In the genomic region with DNA sequence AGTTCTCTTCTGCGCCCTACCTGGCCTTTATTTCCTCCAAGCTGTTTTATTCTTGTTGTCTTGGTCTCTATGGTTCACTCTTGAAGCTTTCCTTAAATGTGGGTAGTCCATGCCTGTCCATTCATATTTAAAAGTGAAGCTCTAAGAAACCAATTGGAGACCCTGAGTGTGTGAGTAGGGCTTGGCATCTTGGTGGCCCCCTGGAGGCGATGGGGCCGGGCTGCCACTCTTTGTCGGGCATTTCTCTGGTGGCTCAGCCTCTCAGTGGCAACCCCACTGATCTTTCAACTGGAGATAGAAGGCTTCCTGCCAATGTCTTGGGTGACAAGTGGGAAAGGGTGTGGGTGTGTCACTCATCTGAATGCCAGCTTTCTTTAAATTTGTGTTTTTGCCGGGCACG, we compare ENCODE assay signal across 25 cellular contexts. TPM values are rescaled to one million over a fixed set of nuclear protein-coding genes. Genes with fewer than 3 reads are reported as not detected.
A peak's percentile ranks its signal among the peaks of the same experiment; 100 is the strongest.
DNase-seq lines count a peak whose midpoint lies in the region; ATAC-seq and TF ChIP-seq lines count a peak whose summit lies in the region.
"Had no signal": no experiment of that assay in that cellular context is flagged by ENCODE, and none has a peak within 500 bp of the region (broad histone marks: within the 10 kb centered on the region; RNA-seq: fewer than 3 reads in every experiment).

No MANE protein-coding gene starts in this region.

- POLR2A ChIA-PET in PC-3 (lab: Charles Lee; ENCODE audit: unreplicated experiment): no interaction called here

- H4K20me1 ChIP-seq in PC-3 (ENCODE audit: low read length): no peaks in the 10 kb centered on the region

- no peak overlapping the region for H3K27ac Mint-ChIP-seq in activated naive CD8-positive, alpha-beta T cell treated with anti-CD3 and anti-CD28 coated beads, Interleukin-2, amount 50 U/mL, for 24 hours
- H3K27ac Mint-ChIP-seq in activated naive CD8-positive, alpha-beta T cell treated with anti-CD3 and anti-CD28 coated beads for 36 hours: no peak overlapping the region
- H3K27ac Mint-ChIP-seq in endodermal cell (no peak overlapping the region), immature natural killer cell (peak overlapping the region in 3 of 6 donors; percentile 9 to 39 (median 28))
- H3K27ac Mint-ChIP-seq: T-helper 2 cell treated with Interferon-gamma antibody and Interleukin-4, amounts not matched to agents 5 μg/mL and 100 μg/mL, for 36 hours had no signal

- no peak overlapping the region for H3K4me3 ChIP-seq in PC-3 (ENCODE audit: low read length)
- H3K4me3 ChIP-seq in endodermal cell (ENCODE audit: low read length): no peak overlapping the region
- H3K4me3 ChIP-seq: breast epithelium, heart left ventricle, upper lobe of left lung had no signal

- no peaks in the 10 kb centered on the region for H3K79me2 ChIP-seq in PC-3 (ENCODE audit: low read length)

- TF ChIP-seq CTCF in PC-3 (conservative IDR thresholded peaks at IDR 0.05; ENCODE audit: low read depth, low read length): peak; percentile 26; the same call in 1 of the 2 replicates
- TF ChIP-seq CTCF in endodermal cell (conservative IDR thresholded peaks at IDR 0.05): peak; percentile 46

- peaks cover 2% of the 10 kb centered on the region for H3F3A ChIP-seq in PC-3 (ENCODE audit: low read length, unreplicated experiment)

- no peak overlapping the region for H3K4me3 Mint-ChIP-seq in activated naive CD8-positive, alpha-beta T cell treated with anti-CD3 and anti-CD28 coated beads, Interleukin-2, amount 50 U/mL, for 24 hours
- no peak overlapping the region for H3K4me3 Mint-ChIP-seq in activated naive CD8-positive, alpha-beta T cell treated with anti-CD3 and anti-CD28 coated beads for 36 hours
- H3K4me3 Mint-ChIP-seq in endodermal cell (no peak overlapping the region), immature natural killer cell (no peak overlapping the region)
- H3K4me3 Mint-ChIP-seq: T-helper 2 cell treated with Interferon-gamma antibody and Interleukin-4, amounts not matched to agents 5 μg/mL and 100 μg/mL, for 36 hours had no signal

- H3K9me2 ChIP-seq in PC-3 (replicated peaks; ENCODE audit: low read length): no peaks in the 10 kb centered on the region

- no peaks in the 10 kb centered on the region for H3K27me3 Mint-ChIP-seq in activated naive CD8-positive, alpha-beta T cell treated with anti-CD3 and anti-CD28 coated beads, Interleukin-2, amount 50 U/mL, for 24 hours
- H3K27me3 Mint-ChIP-seq in activated naive CD8-positive, alpha-beta T cell treated with anti-CD3 and anti-CD28 coated beads for 36 hours: no peaks in the 10 kb centered on the region
- H3K27me3 Mint-ChIP-seq in endodermal cell (ENCODE audit: insufficient read depth): no peaks in the 10 kb centered on the region
- H3K27me3 Mint-ChIP-seq in immature natural killer cell (ENCODE audit: low read depth in 3 of 3): peaks cover 0 to 2% (median 0%) of the 10 kb centered on the region in 3 donors

- H3K36me3 Mint-ChIP-seq in activated naive CD8-positive, alpha-beta T cell treated with anti-CD3 and anti-CD28 coated beads, Interleukin-2, amount 50 U/mL, for 24 hours (ENCODE audit: low read depth): peaks cover 52% of the 10 kb centered on the region
- peaks cover 38% of the 10 kb centered on the region for H3K36me3 Mint-ChIP-seq in activated naive CD8-positive, alpha-beta T cell treated with anti-CD3 and anti-CD28 coated beads for 36 hours
- H3K36me3 Mint-ChIP-seq in endodermal cell (ENCODE audit: low read depth) (peaks cover 31% of the 10 kb centered on the region), immature natural killer cell (peaks cover 12 to 22% (median 13%) of the 10 kb centered on the region in 3 donors)

- H3K4me2 ChIP-seq in PC-3 (ENCODE audit: low read length): no peak overlapping the region

- no peaks in the 10 kb centered on the region for H3K9me3 Mint-ChIP-seq in activated naive CD8-positive, alpha-beta T cell treated with anti-CD3 and anti-CD28 coated beads, Interleukin-2, amount 50 U/mL, for 24 hours
- no peaks in the 10 kb centered on the region for H3K9me3 Mint-ChIP-seq in activated naive CD8-positive, alpha-beta T cell treated with anti-CD3 and anti-CD28 coated beads for 36 hours
- no peaks in the 10 kb centered on the region for H3K9me3 Mint-ChIP-seq in endodermal cell
- no peaks in the 10 kb centered on the region for H3K9me3 Mint-ChIP-seq in immature natural killer cell
- H3K9me3 Mint-ChIP-seq: T-helper 2 cell treated with Interferon-gamma antibody and Interleukin-4, amounts not matched to agents 5 μg/mL and 100 μg/mL, for 36 hours had no signal

- H3K27ac ChIP-seq in PC-3 (ENCODE audit: low read length) (no peak overlapping the region), endodermal cell (ENCODE audit: low read depth, low read length) (no peak overlapping the region)
- H3K27ac ChIP-seq: breast epithelium, heart left ventricle, HL-60, upper lobe of left lung had no signal

- H3K9ac ChIP-seq in PC-3 (ENCODE audit: low read length): no peak overlapping the region
- no peak overlapping the region for H3K9ac ChIP-seq in endodermal cell (ENCODE audit: extremely low read depth, low read length, poor library complexity, severe bottlenecking)

- peak; percentile 22 for ATAC-seq in activated naive CD8-positive, alpha-beta T cell treated with anti-CD3 and anti-CD28 coated beads, Interleukin-2, amount 50 U/mL, for 24 hours
- ATAC-seq in PC-3: no peak
- ATAC-seq in HG03196 (IDR thresholded peaks at IDR 0.05; ENCODE audit: unreplicated experiment): no peak
- ATAC-seq: heart left ventricle, left colon had no signal

- intact Hi-C loops in PC-3 (cut with micrococcal nuclease): no loop called here

- BruUV-seq in PC-3 (replicated peaks; lab: Mats Ljungman, UMichigan): no TSS peak

- H3K4me1 Mint-ChIP-seq in activated naive CD8-positive, alpha-beta T cell treated with anti-CD3 and anti-CD28 coated beads, Interleukin-2, amount 50 U/mL, for 24 hours: peaks cover 28% of the 10 kb centered on the region
- H3K4me1 Mint-ChIP-seq in activated naive CD8-positive, alpha-beta T cell treated with anti-CD3 and anti-CD28 coated beads for 36 hours: peaks cover 21% of the 10 kb centered on the region
- H3K4me1 Mint-ChIP-seq in endodermal cell (no peaks in the 10 kb centered on the region), immature natural killer cell (peaks cover 6 to 26% of the 10 kb centered on the region in 2 donors)

- H3K36me3 ChIP-seq in PC-3 (ENCODE audit: low read depth, low read length) (no peaks in the 10 kb centered on the region), endodermal cell (ENCODE audit: control insufficient read depth, insufficient read depth, low read length) (peaks cover 16% of the 10 kb centered on the region)
- H3K36me3 ChIP-seq: breast epithelium had no signal

- CTCF ChIA-PET in PC-3 (lab: Charles Lee): no interaction called here

- H3K4me1 ChIP-seq in PC-3 (ENCODE audit: insufficient read depth, low read length) (no peaks in the 10 kb centered on the region), endodermal cell (ENCODE audit: control insufficient read depth, insufficient read depth, low read length) (no peaks in the 10 kb centered on the region)
- H3K4me1 ChIP-seq: breast epithelium, heart left ventricle, upper lobe of left lung had no signal

- WGBS in endodermal cell (ENCODE audit: insufficient coverage in 1 of 2, insufficient read length in 1 of 2), 2 experiments: 94 to 95% methylated on average over 6 of the region's 6 CpGs

- no peaks in the 10 kb centered on the region for H3K27me3 ChIP-seq in PC-3 (ENCODE audit: low read length)
- H3K27me3 ChIP-seq in endodermal cell (ENCODE audit: control insufficient read depth, insufficient read depth, low read length, poor library complexity, severe bottlenecking): no peaks in the 10 kb centered on the region
- H3K27me3 ChIP-seq: breast epithelium, heart left ventricle, upper lobe of left lung had no signal

- H3K9me3 ChIP-seq in PC-3 (ENCODE audit: low read length) (no peaks in the 10 kb centered on the region), endodermal cell (ENCODE audit: control insufficient read depth, low read length) (no peaks in the 10 kb centered on the region)
- H3K9me3 ChIP-seq: breast epithelium, heart left ventricle, upper lobe of left lung had no signal

- DNase-seq in activated naive CD8-positive, alpha-beta T cell treated with anti-CD3 and anti-CD28 coated beads, Interleukin-2, amount 50 U/mL, for 24 hours: no peak
- DNase-seq in activated naive CD8-positive, alpha-beta T cell treated with anti-CD3 and anti-CD28 coated beads for 36 hours: no peak
- no peak for DNase-seq in PC-3
- no peak for DNase-seq in endodermal cell
- DNase-seq in NCI-H128 (lab: John Stamatoyannopoulos, UW; ENCODE audit: unreplicated experiment): no peak
- no peak for DNase-seq in immature natural killer cell
- no peak for DNase-seq in mucosa of gallbladder (ENCODE audit: low spot score)
- DNase-seq: ACHN; activated CD4-positive, alpha-beta T cell treated with anti-CD3 and anti-CD28 coated beads, Interleukin-2, amount 50 U/mL, for 48 hours; activated naive CD4-positive, alpha-beta T cell; C1 segment of cervical spinal cord; effector CD4-positive, alpha-beta T cell; HCEC 1CT; left colon; NCI-H1105; NCI-H2029; NCI-H2227 treated with DMSO at 0.1 percent for 48 hours; RPMI8226; stimulated activated CD4-positive, alpha-beta T cell treated with anti-CD3 and anti-CD28 coated beads, Interleukin-1b, Interleukin-23, amount 100 ng/mL, for 48 hours; upper lobe of left lung had no signal

- no peak overlapping the region for H2AFZ ChIP-seq in PC-3 (ENCODE audit: low read length)

RNA-seq across cellular contexts. Expression of a gene that starts 9.1 kb away (rescaled TPM):
- 10 to 100 TPM; 24.1 to 24.4 TPM for total RNA-seq in activated naive CD8-positive, alpha-beta T cell treated with anti-CD3 and anti-CD28 coated beads for 36 hours
- total RNA-seq in PC-3 (2014; rRNA removed) (56.0 and 57.7 TPM in 2 replicates), endodermal cell (10 to 100 TPM; 45.6 to 60.4 TPM), mucosa of gallbladder (47.4 TPM)
- polyA plus RNA-seq in endodermal cell (2013, experiment 1 of 2): 62.9 TPM
- 57.2 TPM for polyA plus RNA-seq in endodermal cell (2013, experiment 2 of 2)
- polyA plus RNA-seq in immature natural killer cell: 10 to 100 TPM; 42.2 to 51.0 (median 43.8) TPM

RNA-seq across cellular contexts. Expression of a gene that starts 9.2 kb away (rescaled TPM):
- total RNA-seq in activated naive CD8-positive, alpha-beta T cell treated with anti-CD3 and anti-CD28 coated beads for 36 hours: 10 to 100 TPM; 58.4 to 69.6 TPM
- 98.3 and 102 TPM in 2 replicates for total RNA-seq in PC-3 (2014; rRNA removed)
- total RNA-seq in endodermal cell: 10 to 100 TPM; 54.4 to 55.9 TPM
- 25.3 TPM for polyA plus RNA-seq in endodermal cell (2013, experiment 1 of 2)
- polyA plus RNA-seq in endodermal cell (2013, experiment 2 of 2): 25.5 TPM
- polyA plus RNA-seq in immature natural killer cell: 10 to 100 TPM; 64.9 to 95.4 (median 74.9) TPM
- total RNA-seq in mucosa of gallbladder: 78.6 TPM

RNA-seq across cellular contexts. Expression of a gene that starts 10.4 kb away (rescaled TPM):
- 100 to 1,000 TPM; 217 to 235 TPM for total RNA-seq in activated naive CD8-positive, alpha-beta T cell treated with anti-CD3 and anti-CD28 coated beads for 36 hours
- 2.1 and 2.4 TPM in 2 replicates for total RNA-seq in PC-3 (2014; rRNA removed)
- total RNA-seq in endodermal cell: 1 to 10 TPM; 4.2 to 5.3 TPM
- polyA plus RNA-seq in endodermal cell (2013, experiment 1 of 2): 2.0 TPM
- polyA plus RNA-seq in endodermal cell (2013, experiment 2 of 2): 1.3 TPM
- 100 to 1,000 TPM; 181 to 297 (median 236) TPM for polyA plus RNA-seq in immature natural killer cell
- total RNA-seq in mucosa of gallbladder: 21.7 TPM

RNA-seq across cellular contexts. Expression of a gene that starts 13.5 kb away (rescaled TPM):
- 10 to 100 TPM; 16.5 to 17.7 TPM for total RNA-seq in activated naive CD8-positive, alpha-beta T cell treated with anti-CD3 and anti-CD28 coated beads for 36 hours
- total RNA-seq in PC-3 (2014; rRNA removed): 20.4 and 25.4 TPM in 2 replicates
- 10 to 100 TPM; 20.3 to 22.9 TPM for total RNA-seq in endodermal cell
- 47.3 TPM for polyA plus RNA-seq in endodermal cell (2013, experiment 1 of 2)
- 47.4 TPM for polyA plus RNA-seq in endodermal cell (2013, experiment 2 of 2)
- 10 to 100 TPM; 25.2 to 32.6 (median 26.7) TPM for polyA plus RNA-seq in immature natural killer cell
- total RNA-seq in mucosa of gallbladder: 62.7 TPM

RNA-seq across cellular contexts. Expression of a gene that starts 17.5 kb away (rescaled TPM):
- 10 to 100 TPM; 84.7 to 85.8 TPM for total RNA-seq in activated naive CD8-positive, alpha-beta T cell treated with anti-CD3 and anti-CD28 coated beads for 36 hours
- total RNA-seq in PC-3 (2014; rRNA removed) (27.9 and 39.4 TPM in 2 replicates), endodermal cell (10 to 100 TPM; 58.9 to 78.4 TPM), mucosa of gallbladder (104 TPM)
- 54.9 TPM for polyA plus RNA-seq in endodermal cell (2013, experiment 1 of 2)
- polyA plus RNA-seq in endodermal cell (2013, experiment 2 of 2): 58.4 TPM
- 10 to 100 TPM in 1 of 3 donors, 1 to 10 TPM in 2; 6.7 to 10.3 (median 9.4) TPM for polyA plus RNA-seq in immature natural killer cell
